In the genomic region with DNA sequence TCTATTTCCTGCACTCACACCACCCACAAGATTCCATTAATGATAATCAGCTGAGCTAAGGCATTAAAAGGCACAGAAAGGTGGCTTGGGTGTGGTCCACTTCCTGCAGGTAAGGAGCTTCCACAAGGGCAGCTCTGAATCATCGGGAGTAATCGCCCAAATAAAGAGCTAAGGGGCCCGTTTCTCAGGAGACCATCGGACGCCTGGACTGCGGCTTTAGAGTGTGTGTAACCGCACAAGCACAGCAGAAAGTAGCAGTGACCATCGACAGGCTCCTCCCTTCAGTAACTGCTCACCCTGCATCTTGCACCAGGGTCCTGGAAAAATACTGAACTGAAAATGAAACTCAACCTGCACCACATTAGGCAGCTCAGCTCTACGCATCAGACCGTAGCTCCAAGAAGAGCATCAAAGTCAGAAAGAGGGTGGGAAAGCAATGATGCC, we compare ENCODE assay signal across 9 cellular contexts. TPM values are rescaled to one million over a fixed set of nuclear protein-coding genes. Genes with fewer than 3 reads are reported as not detected.
DNase-seq lines count a peak whose midpoint lies in the region; ATAC-seq, FAIRE-seq and TF ChIP-seq lines count a peak whose summit lies in the region.
"Had no signal": no experiment of that assay in that cellular context is flagged by ENCODE, and none has a peak within 500 bp of the region (broad histone marks: within the 10 kb centered on the region; RNA-seq: fewer than 3 reads in every experiment).

No MANE protein-coding gene starts in this region.

- peaks cover 9% of the 10 kb centered on the region for H3K9me3 Mint-ChIP-seq in osteocyte (ENCODE audit: unreplicated experiment)

- peak; percentile 85 for ATAC-seq in GM19455 (IDR thresholded peaks at IDR 0.05; ENCODE audit: unreplicated experiment)
- ATAC-seq in HG03439 (IDR thresholded peaks at IDR 0.05; ENCODE audit: unreplicated experiment), result peak; percentile 74

- peak overlapping the region; percentile 64 for H3K4me3 Mint-ChIP-seq in osteocyte (ENCODE audit: unreplicated experiment)

- H3K27ac Mint-ChIP-seq in osteocyte (ENCODE audit: unreplicated experiment), result peak overlapping the region; percentile 93

- no peak for FAIRE-seq in D721Med (lab: Jason Lieb, UNC)

- no peak for TF ChIP-seq CTCF in osteocyte (IDR thresholded peaks at IDR 0.05)
- TF ChIP-seq CTCF in D721Med (IDR thresholded peaks at IDR 0.05; ENCODE audit: insufficient read depth, missing control alignments), result no peak

- no peaks in the 10 kb centered on the region for H3K27me3 Mint-ChIP-seq in osteocyte (ENCODE audit: unreplicated experiment)

- H3K27ac ChIP-seq in epithelial cell of prostate, result peak overlapping the region; percentile 96

- peaks cover 86% of the 10 kb centered on the region for H3K4me1 Mint-ChIP-seq in osteocyte (ENCODE audit: unreplicated experiment)

- H3K36me3 Mint-ChIP-seq in osteocyte (ENCODE audit: unreplicated experiment), result peaks cover 22% of the 10 kb centered on the region

- peak; percentile 96 for DNase-seq in DMS79 (lab: John Stamatoyannopoulos, UW)
- peak in 3 of 5 experiments; percentile 12 to 80 (median 39) for DNase-seq in T-helper 2 cell
- no peak for DNase-seq in epithelial cell of prostate (ENCODE audit: low read depth, low spot score)
- DNase-seq in osteocyte (ENCODE audit: extremely low spot score, unreplicated experiment), result no peak
- no peak for DNase-seq in HUDEP-2 (lab: John Stamatoyannopoulos, UW; ENCODE audit: unreplicated experiment in 76 of 76)
- DNase-seq in D721Med (ENCODE audit: insufficient read length, low spot score), result no peak
- DNase-seq: left cardiac atrium had no signal

RNA-seq across cellular contexts. Expression of a gene that starts 6.0 kb away (rescaled TPM):
- total RNA-seq in osteocyte, result 139 and 142 TPM in 2 replicates

Comparison
In these comparisons a context has a peak if more than half of its experiments do, and no peak if none do; other contexts are left out.
1. DNase-seq: peak in DMS79 (single experiment) and T-helper 2 cell (3 of 5); none in epithelial cell of prostate (single experiment), osteocyte (single experiment), HUDEP-2 (0 of 76) and D721Med (single experiment).